In the genomic region with DNA sequence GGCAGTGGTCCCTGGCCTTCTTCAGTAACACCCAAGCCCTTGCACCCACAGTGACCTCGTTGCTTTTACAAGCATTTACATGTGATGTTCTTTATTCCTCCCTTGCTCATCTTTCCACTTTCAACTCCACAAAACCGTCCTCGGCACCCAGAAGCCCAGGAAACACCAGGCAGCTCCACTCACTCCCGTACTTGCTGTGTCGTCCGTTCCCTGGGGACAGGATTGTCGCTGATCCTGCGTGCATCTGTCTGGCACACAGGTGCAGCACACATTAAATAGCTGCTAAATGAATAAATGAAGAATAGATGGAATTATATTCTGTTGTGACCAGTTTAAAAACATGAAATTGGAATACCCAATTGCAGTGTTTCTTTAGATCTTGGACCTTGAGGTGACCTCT, we compare ENCODE assay signal across 17 cellular contexts.
DNase-seq lines count a peak whose midpoint lies in the region; ATAC-seq, FAIRE-seq and TF ChIP-seq lines count a peak whose summit lies in the region.
"Had no signal": no experiment of that assay in that cellular context is flagged by ENCODE, and none has a peak within 500 bp of the region (broad histone marks: within the 10 kb centered on the region; RNA-seq: fewer than 3 reads in every experiment).

No MANE protein-coding gene starts in this region.

- H3F3A ChIP-seq in SK-N-SH (replicated peaks; ENCODE audit: insufficient read depth): peaks cover 12% of the 10 kb centered on the region

- no peak for FAIRE-seq in H1 (lab: Jason Lieb, UNC)

- H3K23ac ChIP-seq in H1 (ENCODE audit: insufficient read length): no peak overlapping the region
- peak overlapping the region; percentile 18 for H3K23ac ChIP-seq in neuronal stem cell (ENCODE audit: low read depth, low read length, poor library complexity)

- H2AK5ac ChIP-seq in H1 (ENCODE audit: low read depth, low read length) (no peak overlapping the region; the same call in 1 of the 2 replicates), neuronal stem cell (ENCODE audit: low read depth, low read length) (no peak overlapping the region)

- POLR2A ChIA-PET in Panc1 (lab: Charles Lee): no interaction called here
- POLR2A ChIA-PET in H1 (lab: Charles Lee; ENCODE audit: partially characterized antibody): no interaction called here
- POLR2A ChIA-PET in SK-N-SH (lab: Yijun Ruan, JAX): no interaction called here
- POLR2A ChIA-PET in naive thymus-derived CD4-positive, alpha-beta T cell (lab: Charles Lee): no interaction called here

- peaks cover 5 to 65% (median 42%) of the 10 kb centered on the region in 7 donors for H3K4me1 Mint-ChIP-seq in naive thymus-derived CD4-positive, alpha-beta T cell

- H3K79me2 ChIP-seq in H1 (ENCODE audit: control insufficient read depth in 1 of 2, insufficient read depth in 2 of 2, low read length in 2 of 2) (peaks cover 4 to 82% of the 10 kb centered on the region in 2 experiments; a peak in 3 of 4 replicates), SK-N-SH (ENCODE audit: insufficient read depth) (peaks cover 50% of the 10 kb centered on the region)

- no peak overlapping the region for H3K56ac ChIP-seq in H1 (replicated peaks; ENCODE audit: insufficient read length, low read depth, low read length)

- TF ChIP-seq CTCF in BE2C (IDR thresholded peaks at IDR 0.05; ENCODE audit: low read depth, low read length): no peak
- TF ChIP-seq CTCF in Panc1 (IDR thresholded peaks at IDR 0.05): no peak
- no peak for TF ChIP-seq CTCF in H1 (IDR thresholded peaks at IDR 0.05; ENCODE audit: control extremely low read depth in 1 of 3, insufficient read depth in 1 of 3, low read depth in 1 of 3, low read length in 3 of 3)
- no peak for TF ChIP-seq CTCF in heart left ventricle (IDR thresholded peaks at IDR 0.05)
- no peak for TF ChIP-seq CTCF in SK-N-SH (IDR thresholded peaks at IDR 0.05)

- CTCF ChIA-PET in Panc1 (lab: Charles Lee) (no interaction called here), H1 (lab: Charles Lee; ENCODE audit: partially characterized antibody) (interaction anchor here (1.3 kb wide), 1 partner anchor 17 kb away, joined by 5 read pairs; no protein-coding TSS in a partner anchor), SK-N-SH (lab: Yijun Ruan, JAX) (interaction anchor here (1.3 to 6.7 kb wide), 4 partner anchors 11 to 369 kb away, joined by 3 to 34 read pairs (median 5); no protein-coding TSS in a partner anchor)
- CTCF ChIA-PET in naive thymus-derived CD4-positive, alpha-beta T cell (lab: Charles Lee): no interaction called here

- no peaks in the 10 kb centered on the region for H3K9me3 Mint-ChIP-seq in naive thymus-derived CD4-positive, alpha-beta T cell

- H2BK5ac ChIP-seq in H1 (ENCODE audit: low read depth, low read length) (no peak overlapping the region), neuronal stem cell (ENCODE audit: low read length) (no peak overlapping the region)

- TF ChIP-seq POLR2A in H1 (IDR thresholded peaks at IDR 0.05; ENCODE audit: control extremely low read depth in 1 of 2, low read depth in 2 of 2, low read length in 2 of 2) (no peak), heart left ventricle (IDR thresholded peaks at IDR 0.05) (no peak)

- DNase-seq in BE2C (peak; percentile 54), Panc1 (ENCODE audit: low read depth, low spot score) (no peak), H1 (ENCODE audit: low read depth in 1 of 2, low spot score in 2 of 2) (no peak), neuronal stem cell (ENCODE audit: low spot score) (no peak), heart left ventricle (no peak), SK-N-SH (no peak), CD1c-positive myeloid dendritic cell (ENCODE audit: extremely low spot score) (no peak)
- DNase-seq in naive thymus-derived CD4-positive, alpha-beta T cell: no peak
- DNase-seq: GDM1, H7, NCI-H1417 treated with DMSO at 0.1 percent for 48 hours, NCI-H2029, NCI-H2171 treated with DMSO at 0.1 percent for 48 hours, NCI-H774, RPMI8226 had no signal

- H3K14ac ChIP-seq in H1 (ENCODE audit: insufficient read length): no peak overlapping the region
- no peak overlapping the region for H3K14ac ChIP-seq in neuronal stem cell (ENCODE audit: low read length)

- H4K5ac ChIP-seq in H1 (ENCODE audit: insufficient read length, low read depth, low read length): no peak overlapping the region

- 95% methylated on average over 8 of the region's 8 CpGs; no CpG with 5 or more reads in 1 of the 2 experiments for WGBS in H1 (ENCODE audit: extremely low coverage in 1 of 2, insufficient coverage in 1 of 2, insufficient read length in 1 of 2, insufficient replicate concordance in 2 of 2, low coverage in 1 of 2, low lambda C conversion rate in 2 of 2, missing lambda C conversion rate in 1 of 2), 2 experiments
- WGBS in neuronal stem cell (ENCODE audit: extremely low coverage in 2 of 2, insufficient read length in 2 of 2, insufficient replicate concordance in 1 of 2), 2 donors: no CpG with 5 or more reads among the region's 8 CpGs
- 88 to 93% (median 91%) methylated on average over 8 of the region's 8 CpGs for WGBS in heart left ventricle, 4 donors
- 98% methylated on average over 8 of the region's 8 CpGs for WGBS in SK-N-SH (ENCODE audit: low lambda C conversion rate)

- H3K9ac ChIP-seq in H1 (replicated peaks in 1 of 4; ENCODE audit: extremely low read depth in 1 of 4, low read depth in 3 of 4, low read length in 3 of 4): no peak overlapping the region
- no peak overlapping the region for H3K9ac ChIP-seq in neuronal stem cell (ENCODE audit: low read depth, low read length, poor library complexity)
- no peak overlapping the region for H3K9ac ChIP-seq in SK-N-SH

- TF ChIP-seq RAD21 in H1 (IDR thresholded peaks at IDR 0.05 in 1 of 2, conservative IDR thresholded peaks at IDR 0.05 in 1 of 2; ENCODE audit: low read depth in 2 of 2, low read length in 2 of 2) (no peak), SK-N-SH (IDR thresholded peaks at IDR 0.05; ENCODE audit: low read length) (no peak)

- no peak overlapping the region for H2BK12ac ChIP-seq in H1 (ENCODE audit: low read depth, low read length)
- no peak overlapping the region for H2BK12ac ChIP-seq in neuronal stem cell (ENCODE audit: low read length)

- H2BK15ac ChIP-seq in H1 (ENCODE audit: low read length): no peak overlapping the region
- H2BK15ac ChIP-seq in neuronal stem cell (ENCODE audit: low read length): no peak overlapping the region

- H3K27me3 ChIP-seq in BE2C: no peaks in the 10 kb centered on the region
- H3K27me3 ChIP-seq in Panc1 (ENCODE audit: control insufficient read depth, insufficient read depth, low read length): no peaks in the 10 kb centered on the region
- no peaks in the 10 kb centered on the region for H3K27me3 ChIP-seq in H1 (replicated peaks in 1 of 4; ENCODE audit: control insufficient read depth in 3 of 4, extremely low read depth in 1 of 4, insufficient read depth in 3 of 4, low read length in 3 of 4)
- no peaks in the 10 kb centered on the region for H3K27me3 ChIP-seq in neuronal stem cell (ENCODE audit: control insufficient read depth in 3 of 3, insufficient read depth in 3 of 3, low read depth in 1 of 3, low read length in 3 of 3)
- no peaks in the 10 kb centered on the region for H3K27me3 ChIP-seq in heart left ventricle
- no peaks in the 10 kb centered on the region for H3K27me3 ChIP-seq in SK-N-SH (ENCODE audit: insufficient read depth)
- no peaks in the 10 kb centered on the region for H3K27me3 ChIP-seq in naive thymus-derived CD4-positive, alpha-beta T cell (ENCODE audit: control insufficient read depth in 2 of 2, insufficient read depth in 2 of 2, low read length in 2 of 2)

- no peak overlapping the region for H4K91ac ChIP-seq in H1 (replicated peaks; ENCODE audit: insufficient read length, low read length)
- no peak overlapping the region for H4K91ac ChIP-seq in neuronal stem cell (ENCODE audit: low read depth, low read length, poor library complexity)

- ATAC-seq in Panc1 (no peak), heart left ventricle (no peak)
- no peak for ATAC-seq in naive thymus-derived CD4-positive, alpha-beta T cell

- no peak for TF ChIP-seq EP300 in H1 (IDR thresholded peaks at IDR 0.05; ENCODE audit: borderline replicate concordance in 1 of 2, low read depth in 2 of 2, low read length in 2 of 2)
- no peak for TF ChIP-seq EP300 in SK-N-SH (IDR thresholded peaks at IDR 0.05; ENCODE audit: borderline replicate concordance in 1 of 2, low read depth in 1 of 2, low read length in 1 of 2)

- H3K4me3 ChIP-seq in BE2C (ENCODE audit: low read depth, low read length) (no peak overlapping the region; the same call in 1 of the 2 replicates), Panc1 (ENCODE audit: low read depth in 2 of 2, low read length in 2 of 2) (no peak overlapping the region), H1 (ENCODE audit: extremely low read depth in 1 of 4, insufficient read depth in 2 of 4, low read depth in 3 of 4, low read length in 4 of 4) (no peak overlapping the region), neuronal stem cell (ENCODE audit: low read length in 2 of 2) (no peak overlapping the region), heart left ventricle (no peak overlapping the region), SK-N-SH (ENCODE audit: low read depth in 2 of 2, low read length in 1 of 2) (no peak overlapping the region)
- no peak overlapping the region for H3K4me3 ChIP-seq in naive thymus-derived CD4-positive, alpha-beta T cell (ENCODE audit: low read length)

- no peaks in the 10 kb centered on the region for H3K23me2 ChIP-seq in H1 (ENCODE audit: low read depth, low read length)

- peaks cover 8% of the 10 kb centered on the region in 2 experiments for H4K20me1 ChIP-seq in H1 (replicated peaks in 1 of 2; ENCODE audit: control insufficient read depth in 1 of 2, insufficient read depth in 2 of 2, low read length in 2 of 2)
- no peaks in the 10 kb centered on the region for H4K20me1 ChIP-seq in SK-N-SH (ENCODE audit: insufficient read depth)

- in situ Hi-C loops in Panc1 (cut with HindIII; ENCODE audit: low pct_unique_long_range_greater_than_20kb, low sequenced_read_pairs): no loop called here

- no peaks in the 10 kb centered on the region for H3K27me3 Mint-ChIP-seq in naive thymus-derived CD4-positive, alpha-beta T cell

- no peaks in the 10 kb centered on the region for H3K9me3 ChIP-seq in BE2C
- H3K9me3 ChIP-seq in Panc1 (ENCODE audit: control insufficient read depth, insufficient read depth, low read depth, low read length): no peaks in the 10 kb centered on the region
- no peaks in the 10 kb centered on the region for H3K9me3 ChIP-seq in H1 (ENCODE audit: insufficient read depth in 2 of 2, low read depth in 1 of 2, low read length in 1 of 2)
- no peaks in the 10 kb centered on the region for H3K9me3 ChIP-seq in neuronal stem cell (replicated peaks in 1 of 2; ENCODE audit: control insufficient read depth in 2 of 2, insufficient read depth in 1 of 2, low read depth in 1 of 2, low read length in 2 of 2)
- H3K9me3 ChIP-seq in heart left ventricle: no peaks in the 10 kb centered on the region
- H3K9me3 ChIP-seq in SK-N-SH: no peaks in the 10 kb centered on the region
- H3K9me3 ChIP-seq in naive thymus-derived CD4-positive, alpha-beta T cell (ENCODE audit: control insufficient read depth in 2 of 3, low read length in 3 of 3): no peaks in the 10 kb centered on the region

- peak overlapping the region; percentile 82 for H3K27ac ChIP-seq in Panc1 (ENCODE audit: low read length)
- 0 out of 2 replicates have a peak overlapping the region, but pooled peaks have one; percentile 15 for H3K27ac ChIP-seq in H1 (ENCODE audit: low read depth, low read length)
- H3K27ac ChIP-seq in neuronal stem cell (replicated peaks; ENCODE audit: low read length): no peak overlapping the region
- H3K27ac ChIP-seq in heart left ventricle: no peak overlapping the region
- H3K27ac ChIP-seq in SK-N-SH (ENCODE audit: low read depth in 2 of 2, low read length in 1 of 2): no peak overlapping the region
- no peak overlapping the region for H3K27ac ChIP-seq in naive thymus-derived CD4-positive, alpha-beta T cell (ENCODE audit: low read depth, low read length)
- H3K27ac ChIP-seq: C4-2B, HL-60 had no signal

- no TSS peak for BruUV-seq in Panc1 (replicated peaks; lab: Mats Ljungman, UMichigan)

- H3K36me3 ChIP-seq in BE2C (peaks cover 21% of the 10 kb centered on the region), Panc1 (ENCODE audit: control insufficient read depth, insufficient read depth, low read length) (no peaks in the 10 kb centered on the region), H1 (ENCODE audit: control insufficient read depth in 2 of 4, insufficient read depth in 4 of 4, low read length in 3 of 4) (peaks cover 0 to 3% (median 0%) of the 10 kb centered on the region in 4 experiments; a peak in 3 of 8 replicates), neuronal stem cell (replicated peaks in 1 of 2; ENCODE audit: control insufficient read depth in 2 of 2, insufficient read depth in 2 of 2, low read length in 2 of 2) (peaks cover 0 to 18% of the 10 kb centered on the region in 2 donors), heart left ventricle (peaks cover 0 to 18% (median 2%) of the 10 kb centered on the region in 9 donors), SK-N-SH (replicated peaks in 1 of 2; ENCODE audit: control insufficient read depth in 1 of 2, insufficient read depth in 2 of 2, low read length in 1 of 2) (no peaks in the 10 kb centered on the region)
- peaks cover 0 to 19% (median 0%) of the 10 kb centered on the region in 3 experiments for H3K36me3 ChIP-seq in naive thymus-derived CD4-positive, alpha-beta T cell (ENCODE audit: control insufficient read depth in 2 of 3, insufficient read depth in 3 of 3, low read length in 3 of 3)

- H3K4ac ChIP-seq in H1 (replicated peaks; ENCODE audit: insufficient read length, low read depth, low read length) (no peak overlapping the region), neuronal stem cell (ENCODE audit: low read length) (no peak overlapping the region)

- no peak overlapping the region for H2AFZ ChIP-seq in H1 (ENCODE audit: low read length)
- no peak overlapping the region for H2AFZ ChIP-seq in neuronal stem cell (ENCODE audit: low read length)
- H2AFZ ChIP-seq in SK-N-SH (ENCODE audit: low read depth): no peak overlapping the region

- intact Hi-C loops in Panc1 (cut with micrococcal nuclease; ENCODE audit: unreplicated experiment) (no loop called here), heart left ventricle (cut with DNase I) (loop anchor here in 4 of 10 donors (5.0 to 10.0 kb wide), 3 partner anchors 167 to 373 kb away; no protein-coding TSS in a partner anchor)
- intact Hi-C loops in naive thymus-derived CD4-positive, alpha-beta T cell (cut with micrococcal nuclease): loop anchor here in 1 of 2 donors (10.0 kb wide), 1 partner anchor 443 kb away; no protein-coding TSS in a partner anchor

- H3K36me3 Mint-ChIP-seq in naive thymus-derived CD4-positive, alpha-beta T cell: peaks cover 0 to 13% (median 0%) of the 10 kb centered on the region in 5 donors

- H3K4me1 ChIP-seq in BE2C (peaks cover 11% of the 10 kb centered on the region), Panc1 (ENCODE audit: control insufficient read depth, insufficient read depth, low read length) (peaks cover 64% of the 10 kb centered on the region), H1 (replicated peaks in 1 of 4; ENCODE audit: control insufficient read depth in 3 of 4, insufficient read depth in 4 of 4, low read length in 3 of 4) (peaks cover 0 to 8% (median 5%) of the 10 kb centered on the region in 4 experiments; a peak in 5 of 7 replicates), neuronal stem cell (ENCODE audit: control insufficient read depth in 2 of 2, insufficient read depth in 1 of 2, low read depth in 1 of 2, low read length in 2 of 2) (peaks cover 17 to 25% of the 10 kb centered on the region in 2 donors), heart left ventricle (peaks cover 0 to 42% (median 23%) of the 10 kb centered on the region in 12 donors), SK-N-SH (ENCODE audit: control insufficient read depth in 1 of 2, insufficient read depth in 2 of 2, low read depth in 1 of 2, low read length in 1 of 2) (peaks cover 14 to 16% of the 10 kb centered on the region in 2 experiments; a peak in 3 of 4 replicates)
- H3K4me1 ChIP-seq in naive thymus-derived CD4-positive, alpha-beta T cell (ENCODE audit: control insufficient read depth in 2 of 2, insufficient read depth in 2 of 2, low read length in 2 of 2): no peaks in the 10 kb centered on the region

- no peak overlapping the region for H2BK20ac ChIP-seq in H1 (ENCODE audit: low read length)

- no peak overlapping the region for H4K8ac ChIP-seq in H1 (ENCODE audit: extremely low read depth, insufficient read depth, low read length)
- H4K8ac ChIP-seq in neuronal stem cell (ENCODE audit: low read depth, low read length): no peak overlapping the region

- no peak overlapping the region for H2BK120ac ChIP-seq in H1 (replicated peaks; ENCODE audit: low read depth, low read length)
- H2BK120ac ChIP-seq in neuronal stem cell (ENCODE audit: low read depth, low read length): no peak overlapping the region

- H3K18ac ChIP-seq in H1 (ENCODE audit: extremely low read depth, low read length) (no peak overlapping the region), neuronal stem cell (ENCODE audit: low read length) (no peak overlapping the region)

- peaks cover 15% of the 10 kb centered on the region for H3K79me1 ChIP-seq in H1 (ENCODE audit: low read depth, low read length)
- peaks cover 13% of the 10 kb centered on the region for H3K79me1 ChIP-seq in neuronal stem cell (ENCODE audit: low read depth, low read length)

- no peaks in the 10 kb centered on the region for H3K9me2 ChIP-seq in SK-N-SH

- H3K4me2 ChIP-seq in H1 (ENCODE audit: insufficient read depth in 1 of 2, low read depth in 2 of 2, low read length in 2 of 2): no peak overlapping the region
- no peak overlapping the region for H3K4me2 ChIP-seq in neuronal stem cell (ENCODE audit: insufficient read depth, low read length, poor library complexity, severe bottlenecking)
- H3K4me2 ChIP-seq in SK-N-SH: no peak overlapping the region

- no peak overlapping the region for H3K27ac Mint-ChIP-seq in naive thymus-derived CD4-positive, alpha-beta T cell

- no peak overlapping the region for H3K4me3 Mint-ChIP-seq in naive thymus-derived CD4-positive, alpha-beta T cell

Comparison
In these comparisons a context has a peak if more than half of its experiments do, and no peak if none do; other contexts are left out.
1. H3K27ac ChIP-seq: peak in Panc1 (single experiment) and H1 (single experiment); none in neuronal stem cell (single experiment), heart left ventricle (0 of 12), SK-N-SH (0 of 2) and naive thymus-derived CD4-positive, alpha-beta T cell (single experiment).
2. CTCF ChIA-PET loops: an anchor here in H1 (1.3 kb wide) and SK-N-SH (1.3 to 6.7 kb wide); none called in Panc1 and naive thymus-derived CD4-positive, alpha-beta T cell.